In the genomic region with DNA sequence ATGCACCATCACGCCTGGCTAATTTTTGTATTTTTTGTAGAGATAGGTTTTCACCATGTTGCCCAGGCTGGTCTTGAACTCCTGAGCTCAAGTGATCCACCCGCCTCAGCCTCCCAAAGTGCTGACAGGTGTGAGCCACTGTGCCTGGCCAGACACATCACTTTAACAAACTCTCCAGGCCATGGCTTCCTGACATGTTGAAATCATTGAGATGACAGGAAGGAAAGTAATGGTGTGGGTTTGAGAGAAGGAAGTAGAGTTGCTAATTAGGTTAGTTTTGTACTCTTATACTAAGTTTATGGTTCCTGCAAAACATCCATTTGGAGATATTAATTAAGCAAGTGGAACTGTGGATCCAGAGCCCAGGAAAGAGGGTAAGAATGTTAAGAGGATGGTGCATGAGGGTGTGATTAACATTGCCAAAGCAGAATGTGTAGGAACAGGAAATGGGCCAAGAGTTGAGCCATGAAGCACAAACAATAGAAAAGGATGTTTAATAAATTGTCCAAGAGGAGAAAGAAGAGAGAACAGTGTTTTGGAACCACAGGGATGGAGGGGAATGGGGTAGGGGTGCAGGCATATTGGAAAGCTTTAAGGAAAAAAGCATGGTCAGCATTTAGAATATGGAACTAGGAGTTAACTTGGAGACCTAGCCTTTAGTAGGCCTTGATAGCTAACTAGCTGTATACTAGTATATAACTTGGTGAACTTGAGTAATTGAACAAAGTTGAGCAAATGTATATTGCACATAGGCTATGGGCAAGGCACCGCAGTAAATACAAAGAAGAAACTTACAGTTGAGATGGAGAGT, we compare ENCODE assay signal across 14 cellular contexts.
A peak's percentile ranks its signal among the peaks of the same experiment; 100 is the strongest.
DNase-seq lines count a peak whose midpoint lies in the region; ATAC-seq, FAIRE-seq and TF ChIP-seq lines count a peak whose summit lies in the region.
"Had no signal": no experiment of that assay in that cellular context is flagged by ENCODE, and none has a peak within 500 bp of the region (broad histone marks: within the 10 kb centered on the region; RNA-seq: fewer than 3 reads in every experiment).

No MANE protein-coding gene starts in this region.

- in situ Hi-C loops in brain microvascular endothelial cell (cut with HindIII; ENCODE audit: low pct_ligation_motif_present, low sequenced_read_pairs) (no loop called here), mammary epithelial cell (cut with MboI; ENCODE audit: low sequenced_read_pairs in 2 of 2) (no loop called here)

- H4K5ac ChIP-seq in H1 (ENCODE audit: insufficient read length, low read depth, low read length), result no peak overlapping the region

- CTCF ChIA-PET in H1 (lab: Charles Lee; ENCODE audit: partially characterized antibody), result interaction anchor here (0.6 to 1.2 kb wide), 3 partner anchors 43 to 139 kb away, joined by 3 read pairs; no protein-coding TSS in a partner anchor
- CTCF ChIA-PET in mammary epithelial cell (lab: Charles Lee; ENCODE audit: low non-redundant PET), result no interaction called here

- H4K8ac ChIP-seq in H1 (ENCODE audit: extremely low read depth, insufficient read depth, low read length), result no peak overlapping the region

- no peak for TF ChIP-seq EP300 in H1 (IDR thresholded peaks at IDR 0.05; ENCODE audit: borderline replicate concordance in 1 of 2, low read depth in 2 of 2, low read length in 2 of 2)

- no TSS peak for BruUV-seq in mammary epithelial cell (replicated peaks; lab: Mats Ljungman, UMichigan)

- no peak overlapping the region for H4K91ac ChIP-seq in H1 (replicated peaks; ENCODE audit: insufficient read length, low read length)

- H3K14ac ChIP-seq in H1 (ENCODE audit: insufficient read length), result no peak overlapping the region

- H3K23ac ChIP-seq in H1 (ENCODE audit: insufficient read length), result no peak overlapping the region

- H3K9ac ChIP-seq in H1 (replicated peaks in 1 of 4; ENCODE audit: extremely low read depth in 1 of 4, low read depth in 3 of 4, low read length in 3 of 4) (no peak overlapping the region), mammary epithelial cell (ENCODE audit: insufficient read depth, low read length) (no peak overlapping the region)
- H3K9ac ChIP-seq: GM23248 had no signal

- H3K27me3 ChIP-seq in right atrium auricular region (no peaks in the 10 kb centered on the region), H1 (replicated peaks in 1 of 4; ENCODE audit: control insufficient read depth in 3 of 4, extremely low read depth in 1 of 4, insufficient read depth in 3 of 4, low read length in 3 of 4) (no peaks in the 10 kb centered on the region), brain microvascular endothelial cell (replicated peaks) (no peaks in the 10 kb centered on the region), SJCRH30 (no peaks in the 10 kb centered on the region), mammary epithelial cell (ENCODE audit: insufficient read depth, low read length) (no peaks in the 10 kb centered on the region)

- no peak overlapping the region for H3K56ac ChIP-seq in H1 (replicated peaks; ENCODE audit: insufficient read length, low read depth, low read length)

- TF ChIP-seq RAD21 in H1 (IDR thresholded peaks at IDR 0.05 in 1 of 2, conservative IDR thresholded peaks at IDR 0.05 in 1 of 2; ENCODE audit: low read depth in 2 of 2, low read length in 2 of 2), result no peak

- no peaks in the 10 kb centered on the region for H3K23me2 ChIP-seq in H1 (ENCODE audit: low read depth, low read length)

- H2AFZ ChIP-seq in H1 (ENCODE audit: low read length), result no peak overlapping the region
- no peak overlapping the region for H2AFZ ChIP-seq in mammary epithelial cell (ENCODE audit: low read depth, low read length)
- H2AFZ ChIP-seq: GM23248 had no signal

- no peak for FAIRE-seq in H1 (lab: Jason Lieb, UNC)

- H3K36me3 ChIP-seq in right atrium auricular region, result peaks cover 11% of the 10 kb centered on the region
- H3K36me3 ChIP-seq in H1 (ENCODE audit: control insufficient read depth in 2 of 4, insufficient read depth in 4 of 4, low read length in 3 of 4), result peaks cover 0 to 18% (median 6%) of the 10 kb centered on the region in 4 experiments; a peak in 6 of 8 replicates
- H3K36me3 ChIP-seq in brain microvascular endothelial cell (replicated peaks), result peaks cover 3% of the 10 kb centered on the region
- 0 out of 2 replicates have a peak, but pooled peaks cover 2% of the 10 kb centered on the region for H3K36me3 ChIP-seq in SJCRH30
- peaks cover 6% of the 10 kb centered on the region for H3K36me3 ChIP-seq in mammary epithelial cell (ENCODE audit: insufficient read depth, low read length)

- H3K4me1 ChIP-seq in right atrium auricular region (peaks cover 0 to 3% of the 10 kb centered on the region in 2 donors), H1 (replicated peaks in 1 of 4; ENCODE audit: control insufficient read depth in 3 of 4, insufficient read depth in 4 of 4, low read length in 3 of 4) (no peaks in the 10 kb centered on the region), SJCRH30 (peaks cover 17% of the 10 kb centered on the region), mammary epithelial cell (ENCODE audit: insufficient read depth, low read length) (peaks cover 20% of the 10 kb centered on the region)

- H2BK12ac ChIP-seq in H1 (ENCODE audit: low read depth, low read length), result no peak overlapping the region

- POLR2A ChIA-PET in H1 (lab: Charles Lee; ENCODE audit: partially characterized antibody), result interaction anchor here (0.6 to 1.0 kb wide), 2 partner anchors 12 to 471 kb away, joined by 3 read pairs; no protein-coding TSS in a partner anchor

- H2BK15ac ChIP-seq in H1 (ENCODE audit: low read length), result no peak overlapping the region

- no peak overlapping the region for H3K4me3 ChIP-seq in right atrium auricular region
- H3K4me3 ChIP-seq in H1 (ENCODE audit: extremely low read depth in 1 of 4, insufficient read depth in 2 of 4, low read depth in 3 of 4, low read length in 4 of 4), result no peak overlapping the region
- no peak overlapping the region for H3K4me3 ChIP-seq in brain microvascular endothelial cell (ENCODE audit: low read depth, low read length)
- no peak overlapping the region for H3K4me3 ChIP-seq in SJCRH30
- no peak overlapping the region for H3K4me3 ChIP-seq in mammary epithelial cell (replicated peaks in 1 of 3; ENCODE audit: insufficient read depth in 1 of 3, low read depth in 2 of 3, low read length in 3 of 3)
- H3K4me3 ChIP-seq: GM23248, psoas muscle had no signal

- H2BK5ac ChIP-seq in H1 (ENCODE audit: low read depth, low read length), result no peak overlapping the region

- no peak overlapping the region for H3K4ac ChIP-seq in H1 (replicated peaks; ENCODE audit: insufficient read length, low read depth, low read length)

- dilution Hi-C loops in mammary epithelial cell (cut with HindIII; ENCODE audit: low sequenced_read_pairs), result loop anchor here (10.0 kb wide), 2 partner anchors 53 to 113 kb away; no protein-coding TSS in a partner anchor

- H3K79me2 ChIP-seq in H1 (ENCODE audit: control insufficient read depth in 1 of 2, insufficient read depth in 2 of 2, low read length in 2 of 2), result peaks cover 0 to 6% of the 10 kb centered on the region in 2 experiments; a peak in 2 of 4 replicates
- H3K79me2 ChIP-seq in mammary epithelial cell (ENCODE audit: insufficient read depth, low read length), result peaks cover 17% of the 10 kb centered on the region

- TF ChIP-seq CTCF in right atrium auricular region (IDR thresholded peaks at IDR 0.05), result no peak
- no peak for TF ChIP-seq CTCF in H1 (IDR thresholded peaks at IDR 0.05; ENCODE audit: control extremely low read depth in 1 of 3, insufficient read depth in 1 of 3, low read depth in 1 of 3, low read length in 3 of 3)
- no peak for TF ChIP-seq CTCF in brain microvascular endothelial cell (IDR thresholded peaks at IDR 0.05; ENCODE audit: low read depth, low read length, missing control alignments)
- no peak for TF ChIP-seq CTCF in mammary epithelial cell (conservative IDR thresholded peaks at IDR 0.05 in 1 of 2, IDR thresholded peaks at IDR 0.05 in 1 of 2; ENCODE audit: extremely low read depth in 1 of 2, insufficient read depth in 1 of 2, low read depth in 1 of 2, low read length in 2 of 2)

- H3K4me2 ChIP-seq in H1 (ENCODE audit: insufficient read depth in 1 of 2, low read depth in 2 of 2, low read length in 2 of 2), result no peak overlapping the region
- H3K4me2 ChIP-seq in mammary epithelial cell (ENCODE audit: insufficient read depth, low read depth, low read length), result no peak overlapping the region

- no peak overlapping the region for H2AK5ac ChIP-seq in H1 (ENCODE audit: low read depth, low read length)

- peak; percentile 11 for ATAC-seq in left ventricle myocardium superior
- ATAC-seq: psoas muscle had no signal

- DNase-seq in left ventricle myocardium superior, result no peak
- DNase-seq in right atrium auricular region (ENCODE audit: low spot score), result no peak
- DNase-seq in NOMO-1 treated with DMSO at 0.1 percent for 48 hours (lab: John Stamatoyannopoulos, UW; ENCODE audit: unreplicated experiment), result peak; percentile 93
- no peak for DNase-seq in H1 (ENCODE audit: low read depth in 1 of 2, low spot score in 2 of 2)
- no peak for DNase-seq in brain microvascular endothelial cell
- DNase-seq in SJCRH30, result no peak
- no peak for DNase-seq in mammary epithelial cell
- DNase-seq in NCI-H2081 treated with DMSO at 0.1 percent for 48 hours (lab: John Stamatoyannopoulos, UW), result no peak
- DNase-seq: activated CD8-positive, alpha-beta memory T cell treated with anti-CD3 and anti-CD28 coated beads, Interleukin-2, amount 50 U/mL, for 4 hours; central memory CD4-positive, alpha-beta T cell; effector CD8-positive, alpha-beta T cell; GM23248; NCI-H1092; psoas muscle had no signal

- no peak for TF ChIP-seq POLR2A in H1 (IDR thresholded peaks at IDR 0.05; ENCODE audit: control extremely low read depth in 1 of 2, low read depth in 2 of 2, low read length in 2 of 2)

- H3K27ac ChIP-seq in right atrium auricular region (no peak overlapping the region), H1 (ENCODE audit: low read depth, low read length) (0 out of 2 replicates have a peak overlapping the region, but pooled peaks have one; percentile 1), brain microvascular endothelial cell (no peak overlapping the region), SJCRH30 (no peak overlapping the region), mammary epithelial cell (ENCODE audit: insufficient read depth, low read depth, low read length) (no peak overlapping the region)
- H3K27ac ChIP-seq: GM23248 had no signal

- H3K9me3 ChIP-seq in right atrium auricular region (no peaks in the 10 kb centered on the region), H1 (ENCODE audit: insufficient read depth in 2 of 2, low read depth in 1 of 2, low read length in 1 of 2) (no peaks in the 10 kb centered on the region), SJCRH30 (replicated peaks) (no peaks in the 10 kb centered on the region), mammary epithelial cell (replicated peaks; ENCODE audit: insufficient read depth, low read length) (no peaks in the 10 kb centered on the region)
- H3K9me3 ChIP-seq: psoas muscle had no signal

- intact Hi-C loops in left ventricle myocardium superior (cut with micrococcal nuclease) (no loop called here), mammary epithelial cell (cut with micrococcal nuclease) (loop anchor here (5.0 kb wide), 1 partner anchor 55 kb away; no protein-coding TSS in a partner anchor)

- no peak overlapping the region for H2BK20ac ChIP-seq in H1 (ENCODE audit: low read length)

- no peaks in the 10 kb centered on the region; the same call in 1 of the 2 replicates for H3K79me1 ChIP-seq in H1 (ENCODE audit: low read depth, low read length)

- peaks cover 0 to 1% of the 10 kb centered on the region in 2 experiments for H4K20me1 ChIP-seq in H1 (replicated peaks in 1 of 2; ENCODE audit: control insufficient read depth in 1 of 2, insufficient read depth in 2 of 2, low read length in 2 of 2)
- no peaks in the 10 kb centered on the region for H4K20me1 ChIP-seq in mammary epithelial cell (ENCODE audit: insufficient read depth, low read length)

- H2BK120ac ChIP-seq in H1 (replicated peaks; ENCODE audit: low read depth, low read length), result no peak overlapping the region

- H3K18ac ChIP-seq in H1 (ENCODE audit: extremely low read depth, low read length), result no peak overlapping the region

- 94% methylated on average over 3 of the region's 3 CpGs; no CpG with 5 or more reads in 1 of the 2 experiments for WGBS in H1 (ENCODE audit: extremely low coverage in 1 of 2, insufficient coverage in 1 of 2, insufficient read length in 1 of 2, insufficient replicate concordance in 2 of 2, low coverage in 1 of 2, low lambda C conversion rate in 2 of 2, missing lambda C conversion rate in 1 of 2), 2 experiments
- 86% methylated on average over 2 of the region's 3 CpGs for WGBS in mammary epithelial cell (ENCODE audit: low coverage, missing lambda C conversion rate)
